In the genomic region with DNA sequence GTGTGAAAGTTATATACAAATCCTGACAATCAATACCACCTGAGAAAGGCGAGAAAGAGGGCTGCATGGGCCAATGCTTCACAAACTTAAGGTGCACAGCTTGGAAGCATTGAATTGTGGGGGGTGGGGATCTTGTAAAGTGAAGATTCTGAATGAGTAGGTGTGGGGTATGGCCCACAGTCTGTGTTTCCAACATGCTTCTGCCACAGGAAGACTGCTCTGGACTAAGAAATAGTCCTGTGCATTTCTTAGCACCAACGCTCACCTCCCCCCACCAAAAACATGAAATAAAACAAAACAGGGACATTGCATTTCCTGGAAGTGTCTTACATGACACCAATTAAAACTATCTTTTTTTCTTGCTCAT, we compare ENCODE assay signal across 1 cellular context.
TF ChIP-seq lines count a peak whose summit lies in the region.

No MANE protein-coding gene starts in this region.

TF ChIP-seq in HCT116, 20 proteins besides CTCF, POLR2A, EP300 and RAD21 (continued from another document):
- TF ChIP-seq, protein P1, sequence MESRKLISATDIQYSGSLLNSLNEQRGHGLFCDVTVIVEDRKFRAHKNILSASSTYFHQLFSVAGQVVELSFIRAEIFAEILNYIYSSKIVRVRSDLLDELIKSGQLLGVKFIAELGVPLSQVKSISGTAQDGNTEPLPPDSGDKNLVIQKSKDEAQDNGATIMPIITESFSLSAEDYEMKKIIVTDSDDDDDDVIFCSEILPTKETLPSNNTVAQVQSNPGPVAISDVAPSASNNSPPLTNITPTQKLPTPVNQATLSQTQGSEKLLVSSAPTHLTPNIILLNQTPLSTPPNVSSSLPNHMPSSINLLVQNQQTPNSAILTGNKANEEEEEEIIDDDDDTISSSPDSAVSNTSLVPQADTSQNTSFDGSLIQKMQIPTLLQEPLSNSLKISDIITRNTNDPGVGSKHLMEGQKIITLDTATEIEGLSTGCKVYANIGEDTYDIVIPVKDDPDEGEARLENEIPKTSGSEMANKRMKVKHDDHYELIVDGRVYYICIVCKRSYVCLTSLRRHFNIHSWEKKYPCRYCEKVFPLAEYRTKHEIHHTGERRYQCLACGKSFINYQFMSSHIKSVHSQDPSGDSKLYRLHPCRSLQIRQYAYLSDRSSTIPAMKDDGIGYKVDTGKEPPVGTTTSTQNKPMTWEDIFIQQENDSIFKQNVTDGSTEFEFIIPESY (IDR thresholded peaks at IDR 0.05; ENCODE audit: extremely low read depth, insufficient replicate concordance, low read length) = no peak
